ENCODE assay signal across 17 cellular contexts in genomic region chr2:215401896-215402379, GRCh38. TPM values are rescaled to one million over a fixed set of nuclear protein-coding genes. Genes with fewer than 3 reads are reported as not detected.
DNase-seq lines count a peak whose midpoint lies in the region; ATAC-seq and TF ChIP-seq lines count a peak whose summit lies in the region.
"Had no signal": no experiment of that assay in that cellular context is flagged by ENCODE, and none has a peak within 500 bp of the region (broad histone marks: within the 10 kb centered on the region; RNA-seq: fewer than 3 reads in every experiment).

No MANE protein-coding gene starts in this region.

- H3K18ac ChIP-seq in mesenchymal stem cell (ENCODE audit: low read depth in 1 of 2, low read length in 2 of 2) (no peak overlapping the region), H9 (ENCODE audit: insufficient read length, low read depth, low read length) (no peak overlapping the region)

- H3K27me3 ChIP-seq in mesenchymal stem cell (ENCODE audit: control insufficient read depth in 1 of 2, insufficient read depth in 1 of 2, low read length in 2 of 2) (no peaks in the 10 kb centered on the region), adrenal gland (no peaks in the 10 kb centered on the region), H9 (ENCODE audit: insufficient read depth, low read length) (no peaks in the 10 kb centered on the region)
- H3K27me3 ChIP-seq: cardiac muscle cell, Peyer's patch had no signal

- no peaks in the 10 kb centered on the region for H3K27me3 Mint-ChIP-seq in H9 (ENCODE audit: low read depth)
- H3K27me3 Mint-ChIP-seq: stimulated activated naive B cell treated with anti-CD40 and anti-IgM and Interleukin-4, amounts not matched to agents 10 μg/mL and 1 μg/mL and 100 μg/mL, for 72 hours had no signal

- H2AK5ac ChIP-seq in mesenchymal stem cell (ENCODE audit: low read length, severe bottlenecking) (no peak overlapping the region), H9 (ENCODE audit: insufficient read length, low read length) (no peak overlapping the region)

- no peak overlapping the region for H2BK15ac ChIP-seq in mesenchymal stem cell (ENCODE audit: low read depth, poor library complexity, severe bottlenecking)
- no peak overlapping the region for H2BK15ac ChIP-seq in H9 (ENCODE audit: low read depth, low read length)

- H3K4me2 ChIP-seq in mesenchymal stem cell (ENCODE audit: low read length, poor library complexity, severe bottlenecking) = no peak overlapping the region
- no peak overlapping the region for H3K4me2 ChIP-seq in H9 (ENCODE audit: insufficient read depth, insufficient read length, low read length)

- peak overlapping the region; percentile 55 for H3K27ac ChIP-seq in mesenchymal stem cell (ENCODE audit: low read length, poor library complexity, severe bottlenecking)
- no peak overlapping the region for H3K27ac ChIP-seq in adrenal gland
- H3K27ac ChIP-seq in H9 (ENCODE audit: insufficient read length, low read depth, low read length) = no peak overlapping the region
- H3K27ac ChIP-seq: cardiac muscle cell, Peyer's patch, VCaP had no signal

- H4K91ac ChIP-seq in mesenchymal stem cell (ENCODE audit: low read length) = no peak overlapping the region
- H4K91ac ChIP-seq in H9 (ENCODE audit: insufficient read length, low read depth, low read length) = no peak overlapping the region

- H3K79me2 ChIP-seq in H9 (ENCODE audit: insufficient read depth, low read length) = no peaks in the 10 kb centered on the region

- DNase-seq in AG08395 (ENCODE audit: low spot score) (peak; percentile 62), HS-5 (ENCODE audit: low read depth) (peak; percentile 77), astrocyte of the spinal cord (ENCODE audit: low read depth, low spot score) (peak; percentile 96), mesenchymal stem cell (peak; percentile 86), adrenal gland (no peak), H9 (no peak), NCI-H774 (lab: John Stamatoyannopoulos, UW) (no peak), mucosa of descending colon (no peak)
- DNase-seq: activated T-cell treated with anti-CD3 and anti-CD28 coated beads, Interleukin-2, amount 50 U/mL, for 1 hour; CD4-positive, alpha-beta T cell; left cardiac atrium; NCI-H1694; Peyer's patch; stimulated activated naive B cell treated with anti-CD40 and anti-IgM and Interleukin-4, amounts not matched to agents 10 μg/mL and 1 μg/mL and 100 μg/mL, for 72 hours had no signal

- H2AFZ ChIP-seq in mesenchymal stem cell (ENCODE audit: low read depth, low read length) (no peak overlapping the region), H9 (ENCODE audit: low read length) (no peak overlapping the region)

- H3K9me3 Mint-ChIP-seq in H9 = no peaks in the 10 kb centered on the region
- H3K9me3 Mint-ChIP-seq: CD4-positive, alpha-beta T cell; neural crest cell; stimulated activated naive B cell treated with anti-CD40 and anti-IgM and Interleukin-4, amounts not matched to agents 10 μg/mL and 1 μg/mL and 100 μg/mL, for 72 hours had no signal

- H3K36me3 ChIP-seq in mesenchymal stem cell (ENCODE audit: control insufficient read depth in 1 of 2, insufficient read depth in 2 of 2, low read depth in 1 of 2, low read length in 2 of 2) (peaks cover 25 to 96% of the 10 kb centered on the region in 2 experiments), adrenal gland (replicated peaks in 1 of 2) (peaks cover 0 to 6% of the 10 kb centered on the region in 2 donors), mucosa of descending colon (ENCODE audit: low read depth) (no peaks in the 10 kb centered on the region)

- H3K4me3 Mint-ChIP-seq in H9 = no peak overlapping the region
- H3K4me3 Mint-ChIP-seq: CD4-positive, alpha-beta T cell; neural crest cell; stimulated activated naive B cell treated with anti-CD40 and anti-IgM and Interleukin-4, amounts not matched to agents 10 μg/mL and 1 μg/mL and 100 μg/mL, for 72 hours had no signal

- ATAC-seq in mucosa of descending colon = no peak
- ATAC-seq: left cardiac atrium; stimulated activated naive B cell treated with anti-CD40 and anti-IgM and Interleukin-4, amounts not matched to agents 10 μg/mL and 1 μg/mL and 100 μg/mL, for 72 hours had no signal

- H3K4me1 ChIP-seq in mesenchymal stem cell (ENCODE audit: control insufficient read depth, insufficient read depth, low read depth, low read length) = peaks cover 13% of the 10 kb centered on the region
- H3K4me1 ChIP-seq in adrenal gland (replicated peaks in 1 of 2) = no peaks in the 10 kb centered on the region
- no peaks in the 10 kb centered on the region; the same call in 1 of the 2 replicates for H3K4me1 ChIP-seq in H9 (ENCODE audit: insufficient read depth, low read length)
- no peaks in the 10 kb centered on the region for H3K4me1 ChIP-seq in mucosa of descending colon (ENCODE audit: low read depth)
- H3K4me1 ChIP-seq: Peyer's patch had no signal

- no peaks in the 10 kb centered on the region for H3K79me1 ChIP-seq in mesenchymal stem cell (replicated peaks; ENCODE audit: low read length, poor library complexity, severe bottlenecking)
- no peaks in the 10 kb centered on the region for H3K79me1 ChIP-seq in H9 (ENCODE audit: insufficient read depth, low read depth, low read length, poor library complexity, severe bottlenecking)

- H3K23me2 ChIP-seq in H9 (ENCODE audit: insufficient read length, low read depth, low read length, poor library complexity, severe bottlenecking) = no peaks in the 10 kb centered on the region

- H2BK12ac ChIP-seq in mesenchymal stem cell (ENCODE audit: low read length in 2 of 2) = no peak overlapping the region
- H2BK12ac ChIP-seq in H9 (ENCODE audit: insufficient read length, low read depth, low read length) = no peak overlapping the region

- H3K9ac ChIP-seq in mesenchymal stem cell (ENCODE audit: low read length) (peak overlapping the region; percentile 70), H9 (ENCODE audit: extremely low read depth, insufficient read length, low read length) (no peak overlapping the region)

- H3K4ac ChIP-seq in mesenchymal stem cell (ENCODE audit: low read depth in 1 of 2, low read length in 2 of 2) (no peak overlapping the region), H9 (ENCODE audit: low read depth, low read length) (no peak overlapping the region)

- peaks cover 0 to 9% (median 4%) of the 10 kb centered on the region in 3 experiments; a peak in 4 of 7 replicates for H3K36me3 Mint-ChIP-seq in H9 (ENCODE audit: insufficient read depth in 1 of 3, low read depth in 3 of 3)
- H3K36me3 Mint-ChIP-seq: stimulated activated naive B cell treated with anti-CD40 and anti-IgM and Interleukin-4, amounts not matched to agents 10 μg/mL and 1 μg/mL and 100 μg/mL, for 72 hours had no signal

- H3K9me3 ChIP-seq in mesenchymal stem cell (ENCODE audit: control insufficient read depth, low read length) (no peaks in the 10 kb centered on the region), adrenal gland (replicated peaks in 1 of 3) (no peaks in the 10 kb centered on the region), H9 (ENCODE audit: control insufficient read depth, low read depth, low read length) (no peaks in the 10 kb centered on the region), mucosa of descending colon (no peaks in the 10 kb centered on the region)
- H3K9me3 ChIP-seq: Peyer's patch had no signal

- intact Hi-C loops in adrenal gland (cut with DNase I) (no loop called here), mucosa of descending colon (cut with DNase I, micrococcal nuclease) (no loop called here)

- no peak overlapping the region for H4K5ac ChIP-seq in H9 (ENCODE audit: insufficient read length, low read depth, low read length)

- no peak overlapping the region for H3T11ph ChIP-seq in H9 (ENCODE audit: low read length)

- H3K4me1 Mint-ChIP-seq in H9 = peaks cover 15 to 22% of the 10 kb centered on the region in 2 experiments
- H3K4me1 Mint-ChIP-seq: neural crest cell; stimulated activated naive B cell treated with anti-CD40 and anti-IgM and Interleukin-4, amounts not matched to agents 10 μg/mL and 1 μg/mL and 100 μg/mL, for 72 hours had no signal

- TF ChIP-seq CTCF in astrocyte of the spinal cord (IDR thresholded peaks at IDR 0.05; ENCODE audit: low read depth, low read length) (no peak), adrenal gland (IDR thresholded peaks at IDR 0.05) (no peak), H9 (conservative IDR thresholded peaks at IDR 0.05) (no peak), mucosa of descending colon (IDR thresholded peaks at IDR 0.05) (no peak)

- H3K56ac ChIP-seq in H9 (ENCODE audit: insufficient read length, low read depth, low read length) = no peak overlapping the region

- no peaks in the 10 kb centered on the region for H4K20me1 ChIP-seq in H9 (ENCODE audit: control insufficient read depth, insufficient read depth, insufficient read length)

- in situ Hi-C loops in astrocyte of the spinal cord (cut with HindIII; ENCODE audit: low sequenced_read_pairs) = no loop called here

- no peak overlapping the region for H3K14ac ChIP-seq in mesenchymal stem cell (ENCODE audit: low read length in 2 of 2)
- H3K14ac ChIP-seq in H9 (ENCODE audit: insufficient read depth, low read length) = no peak overlapping the region

- H4K8ac ChIP-seq in mesenchymal stem cell (ENCODE audit: low read length) (no peak overlapping the region), H9 (replicated peaks; ENCODE audit: insufficient read length, low read depth, low read length) (no peak overlapping the region)

- H3K4me3 ChIP-seq in astrocyte of the spinal cord (ENCODE audit: low read depth, low read length) (no peak overlapping the region), mesenchymal stem cell (ENCODE audit: insufficient read depth in 1 of 2, low read depth in 1 of 2, low read length in 2 of 2) (no peak overlapping the region), adrenal gland (no peak overlapping the region), mucosa of descending colon (no peak overlapping the region)
- H3K4me3 ChIP-seq: cardiac muscle cell, Peyer's patch had no signal

- H3K27ac Mint-ChIP-seq in H9 = no peak overlapping the region
- H3K27ac Mint-ChIP-seq: CD4-positive, alpha-beta T cell; stimulated activated naive B cell treated with anti-CD40 and anti-IgM and Interleukin-4, amounts not matched to agents 10 μg/mL and 1 μg/mL and 100 μg/mL, for 72 hours had no signal

- H2BK20ac ChIP-seq in H9 (ENCODE audit: low read depth, low read length, poor library complexity, severe bottlenecking) = no peak overlapping the region

- no peak for TF ChIP-seq POLR2A in adrenal gland (IDR thresholded peaks at IDR 0.05)

- H2BK5ac ChIP-seq in mesenchymal stem cell (ENCODE audit: low read depth, low read length, poor library complexity, severe bottlenecking) = no peak overlapping the region
- no peak overlapping the region for H2BK5ac ChIP-seq in H9 (ENCODE audit: insufficient read length, low read length)

- no peak overlapping the region for H2BK120ac ChIP-seq in mesenchymal stem cell (ENCODE audit: low read depth, low read length)
- no peak overlapping the region for H2BK120ac ChIP-seq in H9 (ENCODE audit: low read depth, low read length, poor library complexity, severe bottlenecking)

- 53% methylated on average over 2 of the region's 3 CpGs for WGBS in mesenchymal stem cell
- WGBS in adrenal gland, 4 donors = 71 to 77% (median 76%) methylated on average over 3 of the region's 3 CpGs
- no CpG with 5 or more reads among the region's 3 CpGs for WGBS in H9 (ENCODE audit: extremely low coverage, insufficient read length, low lambda C conversion rate)

- H3K23ac ChIP-seq in mesenchymal stem cell (ENCODE audit: low read length in 2 of 2) = no peak overlapping the region
- no peak overlapping the region for H3K23ac ChIP-seq in H9 (ENCODE audit: insufficient read length, low read depth, low read length)

RNA-seq across cellular contexts. Expression of gene FN1, which starts 33.9 kb away (rescaled TPM):
- 1,493 TPM for polyA plus RNA-seq in mesenchymal stem cell (2013, experiment 1 of 2)
- 1,327 TPM for polyA plus RNA-seq in mesenchymal stem cell (2013, experiment 2 of 2)
- total RNA-seq in adrenal gland (100 to 1,000 TPM in 5 of 8 donors, 10 to 100 TPM in 3; 44.6 to 322 (median 154) TPM), H9 (2021) (56.0 and 61.3 TPM in 2 replicates), mucosa of descending colon (1,000 to 10,000 TPM in 1 of 3 donors, 100 to 1,000 TPM in 1, 10 to 100 TPM in 1; 30.3 to 1,060 (median 208) TPM)
- polyA plus RNA-seq in adrenal gland = 100 to 1,000 TPM in 1 of 3 donors, 10 to 100 TPM in 2; 68.1 to 133 (median 69.9) TPM

Comparison
In these comparisons a context has a peak if more than half of its experiments do, and no peak if none do; other contexts are left out.
1. DNase-seq: peak in AG08395 (single experiment), HS-5 (single experiment), astrocyte of the spinal cord (single experiment) and mesenchymal stem cell (single experiment); none in adrenal gland (0 of 7), H9 (single experiment), NCI-H774 (single experiment) and mucosa of descending colon (0 of 3).